ENCODE assay signal across 22 cellular contexts in the genomic region with DNA sequence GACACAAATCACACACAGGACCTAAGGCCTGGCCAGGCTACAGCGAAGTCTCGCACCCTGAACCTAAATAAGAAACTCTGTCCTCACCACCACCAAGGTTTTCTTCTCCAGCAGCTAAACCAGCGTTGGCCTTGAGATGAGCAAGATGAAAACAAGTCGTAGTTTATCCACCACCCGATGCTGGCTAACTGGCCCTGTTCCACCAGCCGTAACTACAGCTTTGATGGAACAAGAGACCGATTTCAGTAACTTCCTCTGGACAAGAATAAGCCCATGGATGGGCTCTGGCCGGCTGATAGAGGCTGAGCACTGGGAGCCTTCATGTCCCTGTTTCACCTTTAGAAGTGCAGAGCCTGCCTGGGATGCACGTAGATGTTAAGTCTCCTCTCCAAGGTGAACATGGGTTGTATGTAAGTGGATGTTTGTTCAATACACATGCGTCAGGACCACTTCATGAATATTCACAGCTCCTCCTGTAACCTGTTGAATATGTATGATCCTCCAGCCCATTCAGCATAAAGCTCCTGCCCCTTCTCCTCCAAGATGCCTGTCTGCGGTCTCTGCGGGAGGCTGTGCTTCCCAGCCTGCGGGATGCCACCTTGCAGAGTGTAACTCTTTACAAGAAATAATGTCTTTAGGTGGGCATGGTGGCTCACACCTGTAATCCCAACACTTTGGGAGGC.
"Had no signal": no experiment of that assay in that cellular context is flagged by ENCODE, and none has a peak within 500 bp of the region (broad histone marks: within the 10 kb centered on the region; RNA-seq: fewer than 3 reads in every experiment).

No MANE protein-coding gene starts in this region.

- ATAC-seq: effector memory CD8-positive, alpha-beta T cell; gastrocnemius medialis; left cardiac atrium; mucosa of descending colon; naive thymus-derived CD8-positive, alpha-beta T cell; right lobe of liver; stimulated activated naive B cell treated with anti-CD40 and anti-IgM and Interleukin-4, amounts not matched to agents 10 μg/mL and 1 μg/mL and 100 μg/mL, for 72 hours; stimulated activated naive CD8-positive, alpha-beta T cell treated with anti-CD3 and anti-CD28 coated beads, Interleukin-15, amount 100 ng/mL, for 72 hours had no signal

- H3K27me3 ChIP-seq: esophagus muscularis mucosa, gastrocnemius medialis, neural progenitor cell, right lobe of liver, testis, tibial nerve had no signal

- H3K36me3 ChIP-seq: neural progenitor cell had no signal

- H3K9me3 ChIP-seq: esophagus muscularis mucosa, gastrocnemius medialis, mucosa of descending colon, prostate gland, right lobe of liver, testis, tibial nerve had no signal

- H3K4me3 ChIP-seq: esophagus muscularis mucosa, gastrocnemius medialis, mucosa of descending colon, neural progenitor cell, prostate gland, right lobe of liver, skin epidermis, testis, tibial nerve had no signal

- H3K27ac ChIP-seq: epithelial cell of prostate, esophagus muscularis mucosa, gastrocnemius medialis, neural progenitor cell, prostate gland, right lobe of liver, skin epidermis had no signal

- DNase-seq: central memory CD4-positive, alpha-beta T cell; effector memory CD8-positive, alpha-beta T cell; gastrocnemius medialis; immature natural killer cell; kidney; left cardiac atrium; mammary epithelial cell; mucosa of descending colon; naive thymus-derived CD8-positive, alpha-beta T cell; nucleus accumbens; stimulated activated CD4-positive, alpha-beta T cell treated with anti-CD3 and anti-CD28 coated beads, Interleukin-2, amount 100 ng/mL, for 24 hours; stimulated activated CD4-positive, alpha-beta T cell treated with anti-CD3 and anti-CD28 coated beads, Interleukin-4, amount 100 ng/mL, for 4 hours; stimulated activated naive B cell treated with anti-CD40 and anti-IgM and Interleukin-4, amounts not matched to agents 10 μg/mL and 1 μg/mL and 100 μg/mL, for 72 hours; stimulated activated naive CD8-positive, alpha-beta T cell treated with anti-CD3 and anti-CD28 coated beads, Interleukin-15, amount 100 ng/mL, for 72 hours; testis had no signal

- H3K4me1 ChIP-seq: gastrocnemius medialis, prostate gland had no signal
